In the genomic region with DNA sequence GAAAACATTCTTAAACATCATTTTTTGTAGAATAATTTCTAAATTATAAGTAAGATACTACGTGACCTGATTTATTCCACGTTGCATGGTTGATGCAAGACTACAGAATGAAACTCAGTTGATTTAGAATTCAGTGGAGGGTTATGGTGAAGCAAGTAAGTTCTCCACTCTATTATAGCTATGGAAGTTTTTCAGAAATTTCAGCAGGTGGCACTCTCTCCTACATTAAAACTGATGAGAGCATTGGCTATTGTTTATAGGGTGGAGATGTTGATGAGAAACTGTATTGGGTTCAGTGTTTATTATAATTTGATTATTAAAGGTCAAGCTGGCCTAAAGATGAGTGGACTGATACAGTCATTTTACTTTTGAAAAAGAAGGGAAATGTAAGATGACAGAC, we compare ENCODE assay signal across 8 cellular contexts.
DNase-seq lines count a peak whose midpoint lies in the region; ATAC-seq and TF ChIP-seq lines count a peak whose summit lies in the region.

No MANE protein-coding gene starts in this region.

- in situ Hi-C loops in brain microvascular endothelial cell (cut with HindIII; ENCODE audit: low pct_ligation_motif_present, low sequenced_read_pairs) = loop anchor here (25.0 kb wide), 1 partner anchor 330 kb away; no protein-coding TSS in a partner anchor

- H3K4me1 ChIP-seq in BE2C (no peaks in the 10 kb centered on the region), upper lobe of left lung (peaks cover 0 to 9% (median 0%) of the 10 kb centered on the region in 4 donors)

- peak; percentile 67 for ATAC-seq in GM18858 (IDR thresholded peaks at IDR 0.05; ENCODE audit: unreplicated experiment)
- peak; percentile 46 for ATAC-seq in HG03095 (IDR thresholded peaks at IDR 0.05; ENCODE audit: unreplicated experiment)
- ATAC-seq in upper lobe of left lung (ENCODE audit: low FRiP score in 2 of 2) = peak in 1 of 2 donors; percentile 71

- TF ChIP-seq POLR2A in upper lobe of left lung (IDR thresholded peaks at IDR 0.05) = no peak

- TF ChIP-seq EP300 in upper lobe of left lung (IDR thresholded peaks at IDR 0.05) = no peak

- H3K9me3 ChIP-seq in BE2C (no peaks in the 10 kb centered on the region), upper lobe of left lung (no peaks in the 10 kb centered on the region)

- TF ChIP-seq CTCF in BE2C (IDR thresholded peaks at IDR 0.05; ENCODE audit: low read depth, low read length) = peak; percentile 62
- peak; percentile 44 for TF ChIP-seq CTCF in brain microvascular endothelial cell (IDR thresholded peaks at IDR 0.05; ENCODE audit: low read depth, low read length, missing control alignments)
- peak in 5 of 6 experiments; percentile 26 to 59 (median 45) for TF ChIP-seq CTCF in upper lobe of left lung (IDR thresholded peaks at IDR 0.05)

- H3K36me3 ChIP-seq in BE2C (no peaks in the 10 kb centered on the region; the same call in 1 of the 2 replicates), brain microvascular endothelial cell (replicated peaks) (peaks cover 3% of the 10 kb centered on the region), upper lobe of left lung (peaks cover 7 to 35% (median 12%) of the 10 kb centered on the region in 4 donors)

- H3K4me3 ChIP-seq in BE2C (ENCODE audit: low read depth, low read length) (no peak overlapping the region), brain microvascular endothelial cell (ENCODE audit: low read depth, low read length) (no peak overlapping the region), upper lobe of left lung (no peak overlapping the region)

- no peak overlapping the region for H3K27ac ChIP-seq in brain microvascular endothelial cell
- no peak overlapping the region for H3K27ac ChIP-seq in upper lobe of left lung

- WGBS in upper lobe of left lung, 2 donors = 64 to 70% methylated on average over 2 of the region's 2 CpGs

- no peak for DNase-seq in BE2C
- DNase-seq in NCI-H460 (ENCODE audit: extremely low read depth, low read depth) = peak; percentile 26
- DNase-seq in brain microvascular endothelial cell = no peak
- DNase-seq in iris pigment epithelial cell (ENCODE audit: low read depth) = peak; percentile 69
- no peak for DNase-seq in upper lobe of left lung
- no peak for DNase-seq in middle frontal gyrus (ENCODE audit: extremely low spot score, low spot score)

- no peaks in the 10 kb centered on the region for H3K27me3 ChIP-seq in BE2C
- no peaks in the 10 kb centered on the region for H3K27me3 ChIP-seq in brain microvascular endothelial cell (replicated peaks)
- no peaks in the 10 kb centered on the region for H3K27me3 ChIP-seq in upper lobe of left lung

Comparison
In these comparisons a context has a peak if more than half of its experiments do, and no peak if none do; other contexts are left out.
1. DNase-seq: peak in NCI-H460 (single experiment) and iris pigment epithelial cell (single experiment); none in BE2C (single experiment), brain microvascular endothelial cell (single experiment), upper lobe of left lung (0 of 2) and middle frontal gyrus (single experiment).
2. Peak in every context shown above with its lines, with median percentiles within 50 percentile points of each other: CTCF ChIP-seq.